ENCODE assay signal across 8 cellular contexts in genomic region chr6:132512638-132513632, GRCh38. TPM values are rescaled to one million over a fixed set of nuclear protein-coding genes. Genes with fewer than 3 reads are reported as not detected.
DNase-seq lines count a peak whose midpoint lies in the region; ATAC-seq and TF ChIP-seq lines count a peak whose summit lies in the region.

A gene with protein sequence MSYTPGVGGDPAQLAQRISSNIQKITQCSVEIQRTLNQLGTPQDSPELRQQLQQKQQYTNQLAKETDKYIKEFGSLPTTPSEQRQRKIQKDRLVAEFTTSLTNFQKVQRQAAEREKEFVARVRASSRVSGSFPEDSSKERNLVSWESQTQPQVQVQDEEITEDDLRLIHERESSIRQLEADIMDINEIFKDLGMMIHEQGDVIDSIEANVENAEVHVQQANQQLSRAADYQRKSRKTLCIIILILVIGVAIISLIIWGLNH (minus strand): TSS chr6:132513116. CDS start chr6:132503530, 9,586 bp downstream.

- no peaks in the 10 kb centered on the region for H3K9me3 ChIP-seq in esophagus squamous epithelium

- peaks cover 20% of the 10 kb centered on the region for H3K27me3 Mint-ChIP-seq in activated T-helper 1 cell treated with anti-CD3 and anti-CD28 coated beads, Interleukin-12 subunit alpha, Interleukin-12 subunit beta, Interleukin-2, Interleukin-4 antibody, amounts not matched to agents 30 ng/mL and 10 ng/mL and 1 ng/mL, durations not matched to agents 14 hours and 24 hours and 36 hours (ENCODE audit: insufficient read depth)

- TF ChIP-seq POLR2A in esophagus squamous epithelium (IDR thresholded peaks at IDR 0.05) = peak in 3 of 4 donors; percentile 58 to 85 (median 65)

- H3K36me3 Mint-ChIP-seq in activated T-helper 1 cell treated with anti-CD3 and anti-CD28 coated beads, Interleukin-12 subunit alpha, Interleukin-12 subunit beta, Interleukin-2, Interleukin-4 antibody, amounts not matched to agents 30 ng/mL and 10 ng/mL and 1 ng/mL, durations not matched to agents 14 hours and 24 hours and 36 hours (ENCODE audit: low read depth) = peaks cover 4% of the 10 kb centered on the region

- H3K4me1 Mint-ChIP-seq in activated T-helper 1 cell treated with anti-CD3 and anti-CD28 coated beads, Interleukin-12 subunit alpha, Interleukin-12 subunit beta, Interleukin-2, Interleukin-4 antibody, amounts not matched to agents 30 ng/mL and 10 ng/mL and 1 ng/mL, durations not matched to agents 14 hours and 24 hours and 36 hours (ENCODE audit: low read depth) = peaks cover 25% of the 10 kb centered on the region

- ATAC-seq in GM21737 (IDR thresholded peaks at IDR 0.05; ENCODE audit: unreplicated experiment) = peak; percentile 88

- intact Hi-C loops in activated T-helper 1 cell treated with anti-CD3 and anti-CD28 coated beads, Interleukin-12 subunit alpha, Interleukin-12 subunit beta, Interleukin-2, Interleukin-4 antibody, amounts not matched to agents 30 ng/mL and 10 ng/mL and 1 ng/mL, durations not matched to agents 14 hours and 24 hours and 36 hours (cut with micrococcal nuclease) = loop anchor here (1.0 to 2.0 kb wide), 3 partner anchors 18 to 301 kb away; partner anchors contain the start of gene RPS12
- intact Hi-C loops in esophagus squamous epithelium (cut with DNase I) = no loop called here

- H3K36me3 ChIP-seq in esophagus squamous epithelium = peaks cover 0 to 7% (median 0%) of the 10 kb centered on the region in 3 donors

- peak within 1 kb of the TSS; percentile 78 to 96 (median 90) for H3K4me3 ChIP-seq in esophagus squamous epithelium

- peak in 1 of 6 experiments; percentile 9 for TF ChIP-seq CTCF in esophagus squamous epithelium (IDR thresholded peaks at IDR 0.05)

- WGBS in esophagus squamous epithelium, 2 donors = 1 to 2% methylated on average over 18 to 30 of the region's 67 CpGs

- peaks cover 8 to 41% (median 16%) of the 10 kb centered on the region in 3 donors for H3K4me1 ChIP-seq in esophagus squamous epithelium

- peak within 1 kb of the TSS; percentile 97 for H3K4me3 Mint-ChIP-seq in activated T-helper 1 cell treated with anti-CD3 and anti-CD28 coated beads, Interleukin-12 subunit alpha, Interleukin-12 subunit beta, Interleukin-2, Interleukin-4 antibody, amounts not matched to agents 30 ng/mL and 10 ng/mL and 1 ng/mL, durations not matched to agents 14 hours and 24 hours and 36 hours

- DNase-seq in DMS79 treated with DMSO at 0.1 percent for 48 hours (lab: John Stamatoyannopoulos, UW) = peak; percentile 75
- peak; percentile 79 for DNase-seq in KG1 (lab: John Stamatoyannopoulos, UW)
- DNase-seq in RPMI7951 (ENCODE audit: low read depth) = peak; percentile 88
- peak; percentile 83 for DNase-seq in activated T-helper 1 cell treated with anti-CD3 and anti-CD28 coated beads, Interleukin-12 subunit alpha, Interleukin-12 subunit beta, Interleukin-2, Interleukin-4 antibody, amounts not matched to agents 30 ng/mL and 10 ng/mL and 1 ng/mL, durations not matched to agents 14 hours and 24 hours and 36 hours (ENCODE audit: low spot score)
- peak; percentile 62 for DNase-seq in esophagus squamous epithelium (lab: John Stamatoyannopoulos, UW)
- DNase-seq in myocyte (ENCODE audit: low read depth) = peak; percentile 94
- DNase-seq in stimulated activated CD8-positive, alpha-beta memory T cell treated with anti-CD3 and anti-CD28 coated beads, Interleukin-7, amount 100 ng/mL, for 4 hours (ENCODE audit: low read depth in 2 of 2) = peak; percentile 81 to 83

- peak within 1 kb of the TSS; percentile 93 for H3K27ac Mint-ChIP-seq in activated T-helper 1 cell treated with anti-CD3 and anti-CD28 coated beads, Interleukin-12 subunit alpha, Interleukin-12 subunit beta, Interleukin-2, Interleukin-4 antibody, amounts not matched to agents 30 ng/mL and 10 ng/mL and 1 ng/mL, durations not matched to agents 14 hours and 24 hours and 36 hours

- no peaks in the 10 kb centered on the region for H3K27me3 ChIP-seq in esophagus squamous epithelium

- H3K27ac ChIP-seq in esophagus squamous epithelium = peak within 1 kb of the TSS; percentile 85 to 96 (median 94)

- H3K9me3 Mint-ChIP-seq in activated T-helper 1 cell treated with anti-CD3 and anti-CD28 coated beads, Interleukin-12 subunit alpha, Interleukin-12 subunit beta, Interleukin-2, Interleukin-4 antibody, amounts not matched to agents 30 ng/mL and 10 ng/mL and 1 ng/mL, durations not matched to agents 14 hours and 24 hours and 36 hours = no peaks in the 10 kb centered on the region

RNA-seq across cellular contexts. Expression of the gene that starts here (rescaled TPM):
- total RNA-seq in RPMI7951 (2014; rRNA removed; shearing (Covaris generic)) = 24.3 and 27.2 TPM in 2 replicates
- total RNA-seq in activated T-helper 1 cell treated with anti-CD3 and anti-CD28 coated beads, Interleukin-12 subunit alpha, Interleukin-12 subunit beta, Interleukin-2, Interleukin-4 antibody, amounts not matched to agents 30 ng/mL and 10 ng/mL and 1 ng/mL, durations not matched to agents 14 hours and 24 hours and 36 hours = 17.3 and 17.5 TPM in 2 replicates
- 10 to 100 TPM; 23.7 to 34.1 (median 26.8) TPM for total RNA-seq in esophagus squamous epithelium
- 27.3 and 28.3 TPM in 2 replicates for total RNA-seq in myocyte
- 28.3 TPM for polyA plus RNA-seq in myocyte (2012)

Comparison
In these comparisons a context has a peak if more than half of its experiments do, and no peak if none do; other contexts are left out.
1. Peak in every context shown above with its lines: DNase-seq, ATAC-seq, H3K4me3 ChIP-seq and H3K27ac ChIP-seq.